Comparison of ENCODE assay signal across 7 cellular contexts in the genomic region with DNA sequence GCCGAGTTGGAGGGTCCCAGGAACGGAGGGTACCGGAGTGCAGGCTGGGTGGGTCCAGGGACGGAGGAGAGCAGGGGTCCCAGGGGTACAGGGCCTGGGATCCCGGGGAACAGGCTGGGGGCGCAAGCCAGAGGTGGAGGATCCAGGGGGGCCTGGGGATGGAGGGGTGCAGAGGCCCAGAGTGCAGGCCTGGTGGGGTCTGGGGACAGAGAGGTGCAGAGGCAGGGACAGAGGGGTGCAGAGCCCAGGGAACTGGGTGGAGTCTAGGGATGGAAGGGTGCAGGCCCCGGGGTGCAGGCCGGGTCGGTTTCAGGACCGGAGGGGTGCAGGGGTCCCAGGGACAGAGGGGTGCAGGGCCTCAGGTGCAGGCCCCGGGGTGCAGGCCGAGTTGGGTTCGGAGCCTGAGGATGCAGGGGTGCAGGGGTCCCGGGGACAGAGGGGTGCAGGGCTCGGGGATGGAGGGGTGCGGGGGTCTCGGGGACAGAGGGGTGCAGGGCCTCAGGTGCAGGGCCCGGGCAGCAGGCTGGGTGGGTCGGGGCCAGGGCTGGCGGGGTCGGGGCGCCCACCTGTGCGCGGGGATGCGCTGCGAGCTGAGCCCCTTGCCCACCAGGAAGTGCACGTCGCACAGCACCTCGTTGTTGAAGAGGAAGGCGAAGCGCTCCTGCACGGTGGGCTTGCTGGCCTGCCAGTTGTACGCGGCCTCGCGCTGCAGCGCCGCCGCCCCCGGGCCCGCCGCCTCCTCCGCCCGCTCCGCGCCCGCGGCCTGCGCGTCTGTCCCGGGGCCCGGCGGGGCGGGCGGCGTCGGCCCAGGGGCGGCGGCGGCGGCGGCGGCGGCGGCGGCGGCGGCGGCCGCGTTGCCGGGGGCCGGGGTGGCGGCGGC. TPM values are rescaled to one million over a fixed set of nuclear protein-coding genes. Genes with fewer than 3 reads are reported as not detected.
A peak's percentile ranks its signal among the peaks of the same experiment; 100 is the strongest.
DNase-seq lines count a peak whose midpoint lies in the region; ATAC-seq and TF ChIP-seq lines count a peak whose summit lies in the region.

No MANE protein-coding gene starts in this region.

- H3K27me3 ChIP-seq in NT2/D1 (ENCODE audit: insufficient read depth, insufficient read length) (no peaks in the 10 kb centered on the region), mammary epithelial cell (ENCODE audit: insufficient read depth, low read length) (no peaks in the 10 kb centered on the region), left lung (no peaks in the 10 kb centered on the region), thoracic aorta (replicated peaks; ENCODE audit: insufficient read depth) (no peaks in the 10 kb centered on the region)

- peaks cover 9% of the 10 kb centered on the region for H3K4me1 ChIP-seq in NT2/D1 (ENCODE audit: insufficient read depth, insufficient read length)
- H3K4me1 ChIP-seq in mammary epithelial cell (ENCODE audit: insufficient read depth, low read length) = peaks cover 8% of the 10 kb centered on the region
- peaks cover 0 to 18% of the 10 kb centered on the region in 2 donors for H3K4me1 ChIP-seq in left lung
- peaks cover 12 to 19% of the 10 kb centered on the region in 2 donors for H3K4me1 ChIP-seq in thoracic aorta (ENCODE audit: control insufficient read depth in 1 of 2, low read depth in 2 of 2)

- TF ChIP-seq CTCF in GM12865 (IDR thresholded peaks at IDR 0.05; ENCODE audit: insufficient read depth, low read depth, low read length, missing control alignments) (no peak), mammary epithelial cell (conservative IDR thresholded peaks at IDR 0.05 in 1 of 2, IDR thresholded peaks at IDR 0.05 in 1 of 2; ENCODE audit: extremely low read depth in 1 of 2, insufficient read depth in 1 of 2, low read depth in 1 of 2, low read length in 2 of 2) (no peak), left lung (IDR thresholded peaks at IDR 0.05) (no peak), thoracic aorta (IDR thresholded peaks at IDR 0.05) (no peak)

- intact Hi-C loops in mammary epithelial cell (cut with micrococcal nuclease) = no loop called here
- intact Hi-C loops in left lung (cut with DNase I) = loop anchor here in 1 of 2 donors (5.0 kb wide), 1 partner anchor 52 kb away; no protein-coding TSS in a partner anchor

- H3K9ac ChIP-seq in NT2/D1 (ENCODE audit: insufficient read length, low read depth) (peak overlapping the region; percentile 89), mammary epithelial cell (ENCODE audit: insufficient read depth, low read length) (no peak overlapping the region)

- BruUV-seq in mammary epithelial cell (replicated peaks; lab: Mats Ljungman, UMichigan) = no TSS peak

- peak; percentile 5 for ATAC-seq in left lung
- ATAC-seq in thoracic aorta (ENCODE audit: insufficient number of reproducible peaks, low FRiP score, low read depth) = no peak
- ATAC-seq in GM18505 (IDR thresholded peaks at IDR 0.05; ENCODE audit: unreplicated experiment) = no peak

- peaks cover 15% of the 10 kb centered on the region for H3K36me3 ChIP-seq in NT2/D1 (ENCODE audit: insufficient read depth, insufficient read length, low read length)
- no peaks in the 10 kb centered on the region for H3K36me3 ChIP-seq in mammary epithelial cell (ENCODE audit: insufficient read depth, low read length)
- H3K36me3 ChIP-seq in left lung = no peaks in the 10 kb centered on the region
- H3K36me3 ChIP-seq in thoracic aorta = no peaks in the 10 kb centered on the region

- WGBS in mammary epithelial cell (ENCODE audit: low coverage, missing lambda C conversion rate) = 4% methylated on average over 5 of the region's 75 CpGs

- H3K27ac ChIP-seq in mammary epithelial cell (ENCODE audit: insufficient read depth, low read depth, low read length) (no peak overlapping the region), left lung (peak overlapping the region in 1 of 2 donors; percentile 65), thoracic aorta (peak overlapping the region in 1 of 2 donors; percentile 12)

- no peak for TF ChIP-seq POLR2A in GM18505 (IDR thresholded peaks at IDR 0.05; ENCODE audit: borderline replicate concordance, extremely low read depth, insufficient read depth, insufficient read length)

- peak overlapping the region; percentile 50 for H2AFZ ChIP-seq in mammary epithelial cell (ENCODE audit: low read depth, low read length)

- H3K4me3 ChIP-seq in GM12865 (ENCODE audit: low read depth, low read length) (peak overlapping the region; percentile 60), NT2/D1 (ENCODE audit: insufficient read length, low read depth) (peak overlapping the region; percentile 73), mammary epithelial cell (replicated peaks in 1 of 3; ENCODE audit: insufficient read depth in 1 of 3, low read depth in 2 of 3, low read length in 3 of 3) (peak overlapping the region; percentile 55 to 92 (median 78)), left lung (peak overlapping the region; percentile 56), thoracic aorta (peak overlapping the region; percentile 77)

- CTCF ChIA-PET in mammary epithelial cell (lab: Charles Lee; ENCODE audit: low non-redundant PET) = no interaction called here

- peak; percentile 54 for DNase-seq in GM12865 (ENCODE audit: low read depth)
- no peak for DNase-seq in NT2/D1 (ENCODE audit: low read depth, low spot score)
- DNase-seq in mammary epithelial cell = no peak
- peak in 1 of 2 donors; percentile 86 for DNase-seq in left lung
- DNase-seq in thoracic aorta (ENCODE audit: low spot score) = no peak
- no peak for DNase-seq in NCI-H345 treated with DMSO at 0.1 percent for 48 hours (lab: John Stamatoyannopoulos, UW; ENCODE audit: unreplicated experiment)

- H4K20me1 ChIP-seq in mammary epithelial cell (ENCODE audit: insufficient read depth, low read length) = no peaks in the 10 kb centered on the region

- peaks cover 43% of the 10 kb centered on the region for H3K79me2 ChIP-seq in mammary epithelial cell (ENCODE audit: insufficient read depth, low read length)

- in situ Hi-C loops in mammary epithelial cell (cut with MboI; ENCODE audit: low sequenced_read_pairs in 2 of 2) = no loop called here

- peak overlapping the region; percentile 95 for H3K4me2 ChIP-seq in mammary epithelial cell (ENCODE audit: insufficient read depth, low read depth, low read length)

- H3K9me3 ChIP-seq in NT2/D1 (ENCODE audit: insufficient read depth, low read length) (no peaks in the 10 kb centered on the region), mammary epithelial cell (replicated peaks; ENCODE audit: insufficient read depth, low read length) (no peaks in the 10 kb centered on the region), left lung (no peaks in the 10 kb centered on the region), thoracic aorta (no peaks in the 10 kb centered on the region)

- dilution Hi-C loops in mammary epithelial cell (cut with HindIII; ENCODE audit: low sequenced_read_pairs) = no loop called here

RNA-seq across cellular contexts. Expression of gene BTBD2, which starts 0.5 kb away (rescaled TPM):
- total RNA-seq in mammary epithelial cell (10 to 100 TPM; 39.5 to 62.8 TPM), left lung (10 to 100 TPM; 63.1 to 63.6 TPM), thoracic aorta (100 to 1,000 TPM in 1 of 2 donors, 10 to 100 TPM in 1; 43.2 to 107 TPM)
- polyA plus RNA-seq in mammary epithelial cell = 25.9 TPM
- 39.2 TPM for polyA minus RNA-seq in mammary epithelial cell

RNA-seq across cellular contexts. Expression of gene MKNK2, which starts 36.1 kb away (rescaled TPM):
- total RNA-seq in mammary epithelial cell (100 to 1,000 TPM in 1 of 2 donors, 10 to 100 TPM in 1; 91.7 to 248 TPM), left lung (100 to 1,000 TPM; 238 to 291 TPM), thoracic aorta (10 to 100 TPM; 69.7 to 96.3 TPM)
- 152 TPM for polyA plus RNA-seq in mammary epithelial cell
- polyA minus RNA-seq in mammary epithelial cell = 244 TPM
